ENCODE assay signal across 9 cellular contexts in genomic region chr11:3641701-3642070, GRCh38. TPM values are rescaled to one million over a fixed set of nuclear protein-coding genes. Genes with fewer than 3 reads are reported as not detected.
A peak's percentile ranks its signal among the peaks of the same experiment; 100 is the strongest.
DNase-seq lines count a peak whose midpoint lies in the region; ATAC-seq and TF ChIP-seq lines count a peak whose summit lies in the region.
"Had no signal": no experiment of that assay in that cellular context is flagged by ENCODE, and none has a peak within 500 bp of the region (broad histone marks: within the 10 kb centered on the region; RNA-seq: fewer than 3 reads in every experiment).

A gene with protein sequence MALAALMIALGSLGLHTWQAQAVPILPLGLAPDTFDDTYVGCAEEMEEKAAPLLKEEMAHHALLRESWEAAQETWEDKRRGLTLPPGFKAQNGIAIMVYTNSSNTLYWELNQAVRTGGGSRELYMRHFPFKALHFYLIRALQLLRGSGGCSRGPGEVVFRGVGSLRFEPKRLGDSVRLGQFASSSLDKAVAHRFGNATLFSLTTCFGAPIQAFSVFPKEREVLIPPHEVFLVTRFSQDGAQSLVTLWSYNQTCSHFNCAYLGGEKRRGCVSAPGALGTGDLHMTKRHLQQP (minus strand): TSS chr11:3641992. CDS start chr11:3641862, 130 bp downstream.

- H3K4me1 Mint-ChIP-seq in WTC11: peaks cover 10% of the 10 kb centered on the region
- no peaks in the 10 kb centered on the region for H3K4me1 Mint-ChIP-seq in glutamatergic neuron (ENCODE audit: low read depth, unreplicated experiment)

- CTCF ChIA-PET in WTC11 (lab: Charles Lee): no interaction called here

- no peak for DNase-seq in WTC11 (ENCODE audit: low spot score)
- DNase-seq in glutamatergic neuron: no peak
- no peak for DNase-seq in retinal pigment epithelial cell (ENCODE audit: low read depth)
- DNase-seq in ecto neural progenitor cell (ENCODE audit: low spot score): no peak
- DNase-seq in NCI-H2227 treated with DMSO at 0.1 percent for 48 hours (lab: John Stamatoyannopoulos, UW): no peak
- no peak for DNase-seq in NK-92 treated with Interleukin-12 subunit alpha and Interleukin-12 subunit beta, amount 100 ng/mL, for 24 hours (lab: John Stamatoyannopoulos, UW)

- TF ChIP-seq CTCF in WTC11 (IDR thresholded peaks at IDR 0.05): no peak
- no peak for TF ChIP-seq CTCF in glutamatergic neuron (IDR thresholded peaks at IDR 0.05; ENCODE audit: partially characterized antibody, unreplicated experiment)
- no peak for TF ChIP-seq CTCF in retinal pigment epithelial cell (conservative IDR thresholded peaks at IDR 0.05; ENCODE audit: low read depth, low read length)

- H3K4me3 ChIP-seq in GM08714 (ENCODE audit: low read length) (peak within 1 kb of the TSS; percentile 45; the same call in 1 of the 2 replicates), retinal pigment epithelial cell (ENCODE audit: low read length) (peak within 1 kb of the TSS; percentile 54)

- H3K27ac Mint-ChIP-seq in WTC11: peak within 1 kb of the TSS; percentile 97
- no peak within 1 kb of the TSS for H3K27ac Mint-ChIP-seq in glutamatergic neuron (ENCODE audit: unreplicated experiment)

- H3K27me3 Mint-ChIP-seq in WTC11 (ENCODE audit: low read depth) (peaks cover 25% of the 10 kb centered on the region), glutamatergic neuron (ENCODE audit: unreplicated experiment) (peaks cover 8% of the 10 kb centered on the region)

- POLR2A ChIA-PET in WTC11 (lab: Charles Lee): no interaction called here

- ATAC-seq in WTC11 (no peak), GM19395 (IDR thresholded peaks at IDR 0.05; ENCODE audit: unreplicated experiment) (no peak)

- H3K36me3 Mint-ChIP-seq in WTC11: peaks cover 11% of the 10 kb centered on the region
- H3K36me3 Mint-ChIP-seq in glutamatergic neuron (ENCODE audit: unreplicated experiment): peaks cover 4% of the 10 kb centered on the region

- H3K4me3 Mint-ChIP-seq in WTC11: peak within 1 kb of the TSS; percentile 84
- peak within 1 kb of the TSS; percentile 89 for H3K4me3 Mint-ChIP-seq in glutamatergic neuron (ENCODE audit: unreplicated experiment)

- peaks cover 13% of the 10 kb centered on the region for H3K9me3 Mint-ChIP-seq in WTC11
- H3K9me3 Mint-ChIP-seq in glutamatergic neuron (ENCODE audit: unreplicated experiment): peaks cover 3% of the 10 kb centered on the region

TF ChIP-seq in WTC11, 78 proteins besides CTCF, POLR2A, EP300 and RAD21:
- TF ChIP-seq GRHL2 (CRISPR knock-in tag; IDR thresholded peaks at IDR 0.05; ENCODE audit: insufficient replicate concordance, severe bottlenecking) (no peak), IRF1 (CRISPR knock-in tag; IDR thresholded peaks at IDR 0.05) (no peak), ETV6 (CRISPR knock-in tag; IDR thresholded peaks at IDR 0.05) (no peak), ZNF396 (CRISPR knock-in tag; IDR thresholded peaks at IDR 0.05; ENCODE audit: borderline replicate concordance) (no peak), CBFB (CRISPR knock-in tag; IDR thresholded peaks at IDR 0.05; ENCODE audit: low read depth) (no peak), ESRRA (CRISPR knock-in tag; IDR thresholded peaks at IDR 0.05; ENCODE audit: borderline replicate concordance) (no peak), ZNF121 (CRISPR knock-in tag; IDR thresholded peaks at IDR 0.05) (no peak), GABPB1 (CRISPR knock-in tag; IDR thresholded peaks at IDR 0.05) (no peak), TP53 (CRISPR knock-in tag; IDR thresholded peaks at IDR 0.05) (no peak), HMGA2 (CRISPR knock-in tag; IDR thresholded peaks at IDR 0.05) (no peak), MYBL2 (CRISPR knock-in tag; IDR thresholded peaks at IDR 0.05) (no peak), ZBTB21 (CRISPR knock-in tag; IDR thresholded peaks at IDR 0.05; ENCODE audit: borderline replicate concordance) (no peak), ZNF232 (CRISPR knock-in tag; IDR thresholded peaks at IDR 0.05) (no peak), OVOL2 (CRISPR knock-in tag; IDR thresholded peaks at IDR 0.05; ENCODE audit: borderline replicate concordance) (no peak), PRRX2 (CRISPR knock-in tag; IDR thresholded peaks at IDR 0.05) (no peak), CREM (CRISPR knock-in tag; IDR thresholded peaks at IDR 0.05) (no peak), FOXP1 (CRISPR knock-in tag; IDR thresholded peaks at IDR 0.05; ENCODE audit: borderline replicate concordance) (no peak)
- TF ChIP-seq, protein P1, sequence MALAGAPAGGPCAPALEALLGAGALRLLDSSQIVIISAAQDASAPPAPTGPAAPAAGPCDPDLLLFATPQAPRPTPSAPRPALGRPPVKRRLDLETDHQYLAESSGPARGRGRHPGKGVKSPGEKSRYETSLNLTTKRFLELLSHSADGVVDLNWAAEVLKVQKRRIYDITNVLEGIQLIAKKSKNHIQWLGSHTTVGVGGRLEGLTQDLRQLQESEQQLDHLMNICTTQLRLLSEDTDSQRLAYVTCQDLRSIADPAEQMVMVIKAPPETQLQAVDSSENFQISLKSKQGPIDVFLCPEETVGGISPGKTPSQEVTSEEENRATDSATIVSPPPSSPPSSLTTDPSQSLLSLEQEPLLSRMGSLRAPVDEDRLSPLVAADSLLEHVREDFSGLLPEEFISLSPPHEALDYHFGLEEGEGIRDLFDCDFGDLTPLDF (CRISPR knock-in tag; IDR thresholded peaks at IDR 0.05): no peak

RNA-seq across cellular contexts. Expression of the gene that starts here (rescaled TPM):
- 4.5 to 8.7 TPM (median 8.1 TPM) in 3 replicates for total RNA-seq in WTC11 (2021)
- total RNA-seq in glutamatergic neuron (ENCODE audit: unreplicated experiment): not detected
- total RNA-seq: HT1080 had no signal
